In the genomic region with DNA sequence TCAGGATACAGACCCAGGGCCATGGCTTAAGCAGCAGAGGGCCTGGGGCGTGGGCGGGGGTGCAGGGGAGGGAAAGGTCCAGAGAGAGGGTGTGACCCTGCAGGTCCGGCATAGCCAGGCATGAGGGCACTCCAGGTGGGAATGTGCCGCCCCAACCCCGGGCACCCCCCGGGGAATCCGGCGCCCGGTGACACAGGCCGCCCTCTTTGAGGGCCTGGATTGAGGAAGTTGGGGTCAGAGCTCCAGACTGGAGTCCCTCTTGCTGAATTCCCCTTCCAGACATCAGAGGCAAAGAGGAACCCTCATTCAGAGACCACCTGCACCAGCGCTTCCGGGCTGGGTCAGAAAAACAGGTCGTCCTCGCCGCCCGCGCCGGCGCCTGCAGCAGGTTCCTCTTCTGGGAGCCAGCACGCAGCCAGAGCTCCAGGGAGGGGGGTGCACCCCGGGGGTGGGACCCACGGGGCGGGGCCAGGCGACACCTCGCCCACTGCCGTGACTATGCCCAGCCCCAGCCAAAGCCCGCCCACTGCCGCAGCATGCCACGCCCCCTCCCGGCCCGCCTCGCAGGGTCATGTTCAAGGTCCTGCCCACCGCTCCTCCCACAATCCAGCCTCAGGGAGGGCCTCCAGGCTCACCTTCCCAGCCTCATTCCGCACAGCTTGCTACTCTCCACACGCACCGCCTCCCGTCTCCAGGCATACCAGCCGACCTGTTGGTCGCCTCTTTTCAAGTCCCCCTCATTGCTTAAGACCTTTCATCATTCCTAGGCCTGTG, we compare ENCODE assay signal across 8 cellular contexts.
DNase-seq lines count a peak whose midpoint lies in the region; ATAC-seq and TF ChIP-seq lines count a peak whose summit lies in the region.

No MANE protein-coding gene starts in this region.

- no peaks in the 10 kb centered on the region for H3K36me3 Mint-ChIP-seq in progenitor cell of endocrine pancreas (ENCODE audit: insufficient read depth)

- peaks cover 0 to 19% (median 0%) of the 10 kb centered on the region in 4 donors for H3K4me1 ChIP-seq in tibial nerve

- H3K9me3 Mint-ChIP-seq in progenitor cell of endocrine pancreas (ENCODE audit: low read depth): no peaks in the 10 kb centered on the region

- no peaks in the 10 kb centered on the region for H3K27me3 ChIP-seq in tibial nerve

- H3K9me3 ChIP-seq in tibial nerve: no peaks in the 10 kb centered on the region

- H3K4me3 Mint-ChIP-seq in progenitor cell of endocrine pancreas (ENCODE audit: low read depth): peak overlapping the region; percentile 27

- peak overlapping the region; percentile 93 for H3K27ac Mint-ChIP-seq in progenitor cell of endocrine pancreas

- H3K4me3 ChIP-seq in tibial nerve: peak overlapping the region in 3 of 4 donors; percentile 0 to 33 (median 30)

- peak; percentile 67 for ATAC-seq in HG03378 (IDR thresholded peaks at IDR 0.05; ENCODE audit: unreplicated experiment)

- TF ChIP-seq CTCF in progenitor cell of endocrine pancreas (IDR thresholded peaks at IDR 0.05; ENCODE audit: unreplicated experiment) (no peak), tibial nerve (IDR thresholded peaks at IDR 0.05) (no peak)

- H3K36me3 ChIP-seq in tibial nerve: no peaks in the 10 kb centered on the region

- peak; percentile 45 for DNase-seq in 8988T
- DNase-seq in GM19238 (ENCODE audit: insufficient read length, low spot score): peak; percentile 82
- DNase-seq in RPMI8226: peak; percentile 80
- DNase-seq in activated gamma-delta T cell (lab: John Stamatoyannopoulos, UW): peak; percentile 64
- DNase-seq in cardiac septum (ENCODE audit: low spot score): peak; percentile 98
- DNase-seq in progenitor cell of endocrine pancreas (ENCODE audit: low spot score, unreplicated experiment): peak; percentile 95
- peak; percentile 79 to 85 for DNase-seq in tibial nerve (ENCODE audit: low spot score in 2 of 2)

- peak in 1 of 2 donors; percentile 10 for TF ChIP-seq POLR2A in tibial nerve (IDR thresholded peaks at IDR 0.05)

- 21 to 39% methylated on average over 26 to 38 of the region's 39 CpGs for WGBS in tibial nerve, 2 donors

- peaks cover 12% of the 10 kb centered on the region for H3K4me1 Mint-ChIP-seq in progenitor cell of endocrine pancreas (ENCODE audit: low read depth)

- H3K27me3 Mint-ChIP-seq in progenitor cell of endocrine pancreas: peaks cover 3% of the 10 kb centered on the region

- TF ChIP-seq EP300 in tibial nerve (IDR thresholded peaks at IDR 0.05): peak in 1 of 2 donors; percentile 15

- intact Hi-C loops in cardiac septum (cut with DNase I): no loop called here

- peak overlapping the region in 3 of 4 donors; percentile 44 to 63 (median 52) for H3K27ac ChIP-seq in tibial nerve

Comparison
In these comparisons a context has a peak if more than half of its experiments do, and no peak if none do; other contexts are left out.
1. Peak in every context shown above with its lines: DNase-seq, ATAC-seq, H3K4me3 ChIP-seq and H3K27ac ChIP-seq.
2. DNase-seq: peak in every context shown above with its lines; median percentile 98 in cardiac septum; 95 in progenitor cell of endocrine pancreas; 82 in GM19238; 82 in tibial nerve; 80 in RPMI8226; 64 in activated gamma-delta T cell; 45 in 8988T.